1 cellular context compared by ENCODE assay signal in genomic region chr10:29239569-29240472, GRCh38.
TF ChIP-seq lines count a peak whose summit lies in the region.

No MANE protein-coding gene starts in this region.

TF ChIP-seq in K562, 482 proteins besides CTCF, POLR2A, EP300 and RAD21 (continued from another document):
- TF ChIP-seq, protein P1, sequence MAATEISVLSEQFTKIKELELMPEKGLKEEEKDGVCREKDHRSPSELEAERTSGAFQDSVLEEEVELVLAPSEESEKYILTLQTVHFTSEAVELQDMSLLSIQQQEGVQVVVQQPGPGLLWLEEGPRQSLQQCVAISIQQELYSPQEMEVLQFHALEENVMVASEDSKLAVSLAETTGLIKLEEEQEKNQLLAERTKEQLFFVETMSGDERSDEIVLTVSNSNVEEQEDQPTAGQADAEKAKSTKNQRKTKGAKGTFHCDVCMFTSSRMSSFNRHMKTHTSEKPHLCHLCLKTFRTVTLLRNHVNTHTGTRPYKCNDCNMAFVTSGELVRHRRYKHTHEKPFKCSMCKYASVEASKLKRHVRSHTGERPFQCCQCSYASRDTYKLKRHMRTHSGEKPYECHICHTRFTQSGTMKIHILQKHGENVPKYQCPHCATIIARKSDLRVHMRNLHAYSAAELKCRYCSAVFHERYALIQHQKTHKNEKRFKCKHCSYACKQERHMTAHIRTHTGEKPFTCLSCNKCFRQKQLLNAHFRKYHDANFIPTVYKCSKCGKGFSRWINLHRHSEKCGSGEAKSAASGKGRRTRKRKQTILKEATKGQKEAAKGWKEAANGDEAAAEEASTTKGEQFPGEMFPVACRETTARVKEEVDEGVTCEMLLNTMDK (IDR thresholded peaks at IDR 0.05; ENCODE audit: borderline replicate concordance, insufficient read depth, low read depth, low read length, poor library complexity, severe bottlenecking), result peak; percentile 3
- no peak for TF ChIP-seq MAX (CRISPR knock-in tag; IDR thresholded peaks at IDR 0.05)
- 0 out of 2 replicates have a peak, but pooled peaks have one; percentile 41 for TF ChIP-seq RB1 (IDR thresholded peaks at IDR 0.05; ENCODE audit: low read depth)
- TF ChIP-seq, protein P2, sequence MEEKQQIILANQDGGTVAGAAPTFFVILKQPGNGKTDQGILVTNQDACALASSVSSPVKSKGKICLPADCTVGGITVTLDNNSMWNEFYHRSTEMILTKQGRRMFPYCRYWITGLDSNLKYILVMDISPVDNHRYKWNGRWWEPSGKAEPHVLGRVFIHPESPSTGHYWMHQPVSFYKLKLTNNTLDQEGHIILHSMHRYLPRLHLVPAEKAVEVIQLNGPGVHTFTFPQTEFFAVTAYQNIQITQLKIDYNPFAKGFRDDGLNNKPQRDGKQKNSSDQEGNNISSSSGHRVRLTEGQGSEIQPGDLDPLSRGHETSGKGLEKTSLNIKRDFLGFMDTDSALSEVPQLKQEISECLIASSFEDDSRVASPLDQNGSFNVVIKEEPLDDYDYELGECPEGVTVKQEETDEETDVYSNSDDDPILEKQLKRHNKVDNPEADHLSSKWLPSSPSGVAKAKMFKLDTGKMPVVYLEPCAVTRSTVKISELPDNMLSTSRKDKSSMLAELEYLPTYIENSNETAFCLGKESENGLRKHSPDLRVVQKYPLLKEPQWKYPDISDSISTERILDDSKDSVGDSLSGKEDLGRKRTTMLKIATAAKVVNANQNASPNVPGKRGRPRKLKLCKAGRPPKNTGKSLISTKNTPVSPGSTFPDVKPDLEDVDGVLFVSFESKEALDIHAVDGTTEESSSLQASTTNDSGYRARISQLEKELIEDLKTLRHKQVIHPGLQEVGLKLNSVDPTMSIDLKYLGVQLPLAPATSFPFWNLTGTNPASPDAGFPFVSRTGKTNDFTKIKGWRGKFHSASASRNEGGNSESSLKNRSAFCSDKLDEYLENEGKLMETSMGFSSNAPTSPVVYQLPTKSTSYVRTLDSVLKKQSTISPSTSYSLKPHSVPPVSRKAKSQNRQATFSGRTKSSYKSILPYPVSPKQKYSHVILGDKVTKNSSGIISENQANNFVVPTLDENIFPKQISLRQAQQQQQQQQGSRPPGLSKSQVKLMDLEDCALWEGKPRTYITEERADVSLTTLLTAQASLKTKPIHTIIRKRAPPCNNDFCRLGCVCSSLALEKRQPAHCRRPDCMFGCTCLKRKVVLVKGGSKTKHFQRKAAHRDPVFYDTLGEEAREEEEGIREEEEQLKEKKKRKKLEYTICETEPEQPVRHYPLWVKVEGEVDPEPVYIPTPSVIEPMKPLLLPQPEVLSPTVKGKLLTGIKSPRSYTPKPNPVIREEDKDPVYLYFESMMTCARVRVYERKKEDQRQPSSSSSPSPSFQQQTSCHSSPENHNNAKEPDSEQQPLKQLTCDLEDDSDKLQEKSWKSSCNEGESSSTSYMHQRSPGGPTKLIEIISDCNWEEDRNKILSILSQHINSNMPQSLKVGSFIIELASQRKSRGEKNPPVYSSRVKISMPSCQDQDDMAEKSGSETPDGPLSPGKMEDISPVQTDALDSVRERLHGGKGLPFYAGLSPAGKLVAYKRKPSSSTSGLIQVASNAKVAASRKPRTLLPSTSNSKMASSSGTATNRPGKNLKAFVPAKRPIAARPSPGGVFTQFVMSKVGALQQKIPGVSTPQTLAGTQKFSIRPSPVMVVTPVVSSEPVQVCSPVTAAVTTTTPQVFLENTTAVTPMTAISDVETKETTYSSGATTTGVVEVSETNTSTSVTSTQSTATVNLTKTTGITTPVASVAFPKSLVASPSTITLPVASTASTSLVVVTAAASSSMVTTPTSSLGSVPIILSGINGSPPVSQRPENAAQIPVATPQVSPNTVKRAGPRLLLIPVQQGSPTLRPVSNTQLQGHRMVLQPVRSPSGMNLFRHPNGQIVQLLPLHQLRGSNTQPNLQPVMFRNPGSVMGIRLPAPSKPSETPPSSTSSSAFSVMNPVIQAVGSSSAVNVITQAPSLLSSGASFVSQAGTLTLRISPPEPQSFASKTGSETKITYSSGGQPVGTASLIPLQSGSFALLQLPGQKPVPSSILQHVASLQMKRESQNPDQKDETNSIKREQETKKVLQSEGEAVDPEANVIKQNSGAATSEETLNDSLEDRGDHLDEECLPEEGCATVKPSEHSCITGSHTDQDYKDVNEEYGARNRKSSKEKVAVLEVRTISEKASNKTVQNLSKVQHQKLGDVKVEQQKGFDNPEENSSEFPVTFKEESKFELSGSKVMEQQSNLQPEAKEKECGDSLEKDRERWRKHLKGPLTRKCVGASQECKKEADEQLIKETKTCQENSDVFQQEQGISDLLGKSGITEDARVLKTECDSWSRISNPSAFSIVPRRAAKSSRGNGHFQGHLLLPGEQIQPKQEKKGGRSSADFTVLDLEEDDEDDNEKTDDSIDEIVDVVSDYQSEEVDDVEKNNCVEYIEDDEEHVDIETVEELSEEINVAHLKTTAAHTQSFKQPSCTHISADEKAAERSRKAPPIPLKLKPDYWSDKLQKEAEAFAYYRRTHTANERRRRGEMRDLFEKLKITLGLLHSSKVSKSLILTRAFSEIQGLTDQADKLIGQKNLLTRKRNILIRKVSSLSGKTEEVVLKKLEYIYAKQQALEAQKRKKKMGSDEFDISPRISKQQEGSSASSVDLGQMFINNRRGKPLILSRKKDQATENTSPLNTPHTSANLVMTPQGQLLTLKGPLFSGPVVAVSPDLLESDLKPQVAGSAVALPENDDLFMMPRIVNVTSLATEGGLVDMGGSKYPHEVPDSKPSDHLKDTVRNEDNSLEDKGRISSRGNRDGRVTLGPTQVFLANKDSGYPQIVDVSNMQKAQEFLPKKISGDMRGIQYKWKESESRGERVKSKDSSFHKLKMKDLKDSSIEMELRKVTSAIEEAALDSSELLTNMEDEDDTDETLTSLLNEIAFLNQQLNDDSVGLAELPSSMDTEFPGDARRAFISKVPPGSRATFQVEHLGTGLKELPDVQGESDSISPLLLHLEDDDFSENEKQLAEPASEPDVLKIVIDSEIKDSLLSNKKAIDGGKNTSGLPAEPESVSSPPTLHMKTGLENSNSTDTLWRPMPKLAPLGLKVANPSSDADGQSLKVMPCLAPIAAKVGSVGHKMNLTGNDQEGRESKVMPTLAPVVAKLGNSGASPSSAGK (IDR thresholded peaks at IDR 0.05), result no peak
- no peak for TF ChIP-seq LARP7 (IDR thresholded peaks at IDR 0.05)
- peak; percentile 56 for TF ChIP-seq SMC3 (conservative IDR thresholded peaks at IDR 0.05; ENCODE audit: insufficient read depth, low read depth, low read length)
- no peak for TF ChIP-seq CEBPG (CRISPR knock-in tag; IDR thresholded peaks at IDR 0.05)
- no peak for TF ChIP-seq CEBPG (tag; conservative IDR thresholded peaks at IDR 0.05 in 1 of 2, IDR thresholded peaks at IDR 0.05 in 1 of 2)
- TF ChIP-seq ZNF639 (CRISPR knock-in tag; conservative IDR thresholded peaks at IDR 0.05 in 1 of 2, IDR thresholded peaks at IDR 0.05 in 1 of 2), result no peak
- no peak for TF ChIP-seq ZC3H4 (CRISPR knock-in tag; IDR thresholded peaks at IDR 0.05; ENCODE audit: borderline replicate concordance)
- no peak for TF ChIP-seq ZBTB17 (CRISPR knock-in tag; IDR thresholded peaks at IDR 0.05)
- TF ChIP-seq ADNP (tag; IDR thresholded peaks at IDR 0.05), result no peak
- TF ChIP-seq TEAD4 (IDR thresholded peaks at IDR 0.05; ENCODE audit: low read length), result peak; percentile 54
- TF ChIP-seq TEAD4 (CRISPR knock-in tag; IDR thresholded peaks at IDR 0.05; ENCODE audit: borderline replicate concordance), result no peak
- TF ChIP-seq NCOA6 (IDR thresholded peaks at IDR 0.05), result no peak
- TF ChIP-seq ZNF707 (CRISPR knock-in tag; conservative IDR thresholded peaks at IDR 0.05), result no peak
- peak; percentile 57 for TF ChIP-seq RBM25 (IDR thresholded peaks at IDR 0.05; ENCODE audit: low read depth, low read length, severe bottlenecking)
- TF ChIP-seq KLF16 (IDR thresholded peaks at IDR 0.05), result 0 out of 2 replicates have a peak, but pooled peaks have one; percentile 21
- TF ChIP-seq FOSL1 (tag; conservative IDR thresholded peaks at IDR 0.05), result no peak
- no peak for TF ChIP-seq HDGF (IDR thresholded peaks at IDR 0.05)
- peak in 1 of 2 experiments; percentile 72 for TF ChIP-seq NCOA2 (IDR thresholded peaks at IDR 0.05; ENCODE audit: partially characterized antibody in 2 of 2)
